28 cellular contexts compared by ENCODE assay signal in the genomic region with DNA sequence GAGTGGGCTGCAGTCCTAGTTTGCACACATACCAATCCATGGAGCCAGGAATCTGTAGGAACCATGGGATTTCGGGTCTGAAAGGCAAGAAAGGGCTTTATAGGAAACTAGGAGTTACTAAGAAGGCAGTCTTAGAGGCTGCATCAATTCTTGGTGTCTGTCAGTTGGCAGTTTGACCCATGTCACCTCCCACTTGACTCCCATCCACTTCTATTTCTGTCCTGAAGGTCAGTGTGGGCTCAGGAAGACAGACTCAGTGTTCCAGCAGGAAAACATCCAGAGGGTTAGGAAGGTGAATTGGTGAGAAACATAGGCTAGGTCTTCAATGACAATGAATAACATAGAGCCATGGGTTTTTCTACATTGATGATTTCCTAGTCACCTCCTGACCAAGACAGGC. TPM values are rescaled to one million over a fixed set of nuclear protein-coding genes. Genes with fewer than 3 reads are reported as not detected.
"Had no signal": no experiment of that assay in that cellular context is flagged by ENCODE, and none has a peak within 500 bp of the region (broad histone marks: within the 10 kb centered on the region; RNA-seq: fewer than 3 reads in every experiment).

No MANE protein-coding gene starts in this region.

- H3K36me3 ChIP-seq: stomach, suprapubic skin, thoracic aorta, thyroid gland, tibial artery, tibial nerve, transverse colon, upper lobe of left lung, upper lobe of right lung, uterus, vagina had no signal

- H3K27ac ChIP-seq: stomach, suprapubic skin, testis, thoracic aorta, thyroid gland, tibial artery, tibial nerve, transverse colon, upper lobe of left lung, upper lobe of right lung, uterus, vagina had no signal

- H3K4me3 ChIP-seq: stomach, suprapubic skin, testis, thoracic aorta, thyroid gland, tibial artery, tibial nerve, transverse colon, upper lobe of left lung, upper lobe of right lung, uterus, vagina had no signal

- ATAC-seq: stimulated activated memory B cell treated with anti-CD40 and anti-IgM and Interleukin-4, amounts not matched to agents 10 μg/mL and 1 μg/mL and 100 μg/mL, for 72 hours; stimulated activated naive B cell treated with anti-CD40 and anti-IgM and Interleukin-4, amounts not matched to agents 10 μg/mL and 1 μg/mL and 100 μg/mL, for 72 hours; stimulated activated naive CD8-positive, alpha-beta T cell treated with anti-CD3 and anti-CD28 coated beads, Interleukin-15, amount 100 ng/mL, for 72 hours; stimulated activated naive CD8-positive, alpha-beta T cell treated with anti-CD3 and anti-CD28 coated beads, Interleukin-15, Interleukin-2, amounts not matched to agents 100 U/mL and 50 U/mL, for 24 hours; upper lobe of right lung had no signal

- DNase-seq: stimulated activated CD4-positive, alpha-beta T cell treated with anti-CD3 and anti-CD28 coated beads, Interleukin-2, amount 100 ng/mL, for 48 hours; stimulated activated CD4-positive, alpha-beta T cell treated with anti-CD3 and anti-CD28 coated beads, Interleukin-4, amount 100 ng/mL, for 1 hour; stimulated activated CD4-positive, alpha-beta T cell treated with anti-CD3 and anti-CD28 coated beads, Interleukin-4, amount 100 ng/mL, for 24 hours; stimulated activated CD4-positive, alpha-beta T cell treated with anti-CD3 and anti-CD28 coated beads, Interleukin-4, amount 100 ng/mL, for 4 hours; stimulated activated CD8-positive, alpha-beta memory T cell treated with anti-CD3 and anti-CD28 coated beads, Interleukin-4, amount 100 ng/mL, for 48 hours; stimulated activated naive B cell treated with anti-CD40 and anti-IgM and Interleukin-4, amounts not matched to agents 10 μg/mL and 1 μg/mL and 100 μg/mL, for 72 hours; stimulated activated naive CD4-positive, alpha-beta T cell; stimulated activated naive CD4-positive, alpha-beta T cell treated with Interleukin-2 at 50 U/mL for 16 hours; stimulated activated naive CD8-positive, alpha-beta T cell treated with anti-CD3 and anti-CD28 coated beads, Interleukin-15, amount 100 ng/mL, for 72 hours; stimulated activated naive CD8-positive, alpha-beta T cell treated with anti-CD3 and anti-CD28 coated beads, Interleukin-15, Interleukin-2, amounts not matched to agents 100 U/mL and 50 U/mL, for 24 hours; stomach; substantia nigra; testis; thyroid gland; tibial artery; transverse colon; trophoblast cell; upper lobe of left lung; upper lobe of right lung; uterus had no signal

- H3K9me3 ChIP-seq: stomach, suprapubic skin, testis, thoracic aorta, thyroid gland, tibial artery, tibial nerve, transverse colon, upper lobe of left lung, upper lobe of right lung, uterus, vagina had no signal

- H3K4me1 ChIP-seq: testis, thyroid gland, tibial artery, tibial nerve, upper lobe of right lung, uterus, vagina had no signal

- FAIRE-seq: urothelium cell line had no signal

RNA-seq across cellular contexts. Expression of a gene that starts 4.0 kb away (rescaled TPM):
- total RNA-seq: thoracic aorta, thyroid gland, transverse colon, upper lobe of right lung, ureter, urinary bladder, vagina had no signal
